17 cellular contexts compared by ENCODE assay signal in the genomic region with DNA sequence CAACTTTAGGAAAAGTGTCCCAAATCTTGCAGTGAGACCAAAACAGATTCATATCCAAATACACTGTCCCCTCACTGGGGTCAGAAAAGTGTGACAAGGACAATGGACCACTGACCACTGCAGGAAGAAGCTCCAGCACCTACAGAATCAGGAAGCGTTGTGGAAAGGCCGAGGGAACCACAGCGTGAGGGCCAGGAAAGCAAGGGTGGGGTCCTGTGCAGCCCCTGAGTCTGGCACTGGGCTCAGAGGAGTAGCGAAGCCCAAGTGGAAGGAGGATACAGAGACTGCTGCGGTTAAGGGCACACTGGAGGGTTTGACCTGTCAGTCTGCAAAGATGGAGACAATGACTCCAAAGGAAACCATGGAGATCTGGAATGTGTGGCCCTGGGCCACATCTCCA.
"Had no signal": no experiment of that assay in that cellular context is flagged by ENCODE, and none has a peak within 500 bp of the region (broad histone marks: within the 10 kb centered on the region; RNA-seq: fewer than 3 reads in every experiment).

No MANE protein-coding gene starts in this region.

- H3K9me3 Mint-ChIP-seq: activated naive CD4-positive, alpha-beta T cell treated with anti-CD3 and anti-CD28 coated beads, Interleukin-2, amount 50 U/mL, for 24 hours; immature natural killer cell; natural killer cell treated with Interleukin-12 subunit alpha and Interleukin-12 subunit beta and Interleukin-15 and Interleukin-18, amount 100 ng/mL, for 72 hours had no signal

- H3K27ac Mint-ChIP-seq: activated CD4-positive, alpha-beta memory T cell treated with anti-CD3 and anti-CD28 coated beads, Interleukin-2, amount 10 ng/mL, durations not matched to agents 7 days and 5 days; endodermal cell; natural killer cell treated with Interleukin-12 subunit alpha and Interleukin-12 subunit beta and Interleukin-15 and Interleukin-18, amount 100 ng/mL, for 72 hours; progenitor cell of endocrine pancreas had no signal

- H3K27ac ChIP-seq: SK-N-MC had no signal

- ATAC-seq: natural killer cell treated with Interleukin-12 subunit alpha and Interleukin-12 subunit beta and Interleukin-15 and Interleukin-18, amount 100 ng/mL, for 72 hours; right cardiac atrium had no signal

- DNase-seq: activated CD4-positive, alpha-beta memory T cell treated with anti-CD3 and anti-CD28 coated beads, Interleukin-2, amount 10 ng/mL, durations not matched to agents 7 days and 5 days; activated CD4-positive, CD25-positive, alpha-beta regulatory T cell treated with anti-CD3 and anti-CD28 coated beads, Interleukin-2, amount 50 U/mL, for 72 hours; activated CD8-positive, alpha-beta memory T cell treated with anti-CD3 and anti-CD28 coated beads, Interleukin-2, amount 50 U/mL, for 4 hours; endodermal cell; head of caudate nucleus; immature natural killer cell; mesendoderm; nucleus accumbens; right cardiac atrium; small intestine; stimulated activated CD4-positive, alpha-beta T cell treated with anti-CD3 and anti-CD28 coated beads, Interleukin-4, amount 100 ng/mL, for 4 hours; stimulated activated CD8-positive, alpha-beta memory T cell treated with anti-CD3 and anti-CD28 coated beads, Interleukin-4, amount 100 ng/mL, for 48 hours; T1000 had no signal

- H3K27me3 Mint-ChIP-seq: activated CD4-positive, alpha-beta memory T cell treated with anti-CD3 and anti-CD28 coated beads, Interleukin-2, amount 10 ng/mL, durations not matched to agents 7 days and 5 days; activated naive CD4-positive, alpha-beta T cell treated with anti-CD3 and anti-CD28 coated beads, Interleukin-2, amount 50 U/mL, for 24 hours had no signal

- H3K4me3 ChIP-seq: SK-N-MC had no signal

- H3K36me3 Mint-ChIP-seq: activated naive CD4-positive, alpha-beta T cell treated with anti-CD3 and anti-CD28 coated beads, Interleukin-2, amount 50 U/mL, for 24 hours; immature natural killer cell; natural killer cell treated with Interleukin-12 subunit alpha and Interleukin-12 subunit beta and Interleukin-15 and Interleukin-18, amount 100 ng/mL, for 72 hours had no signal

- H3K4me3 Mint-ChIP-seq: activated CD4-positive, alpha-beta memory T cell treated with anti-CD3 and anti-CD28 coated beads, Interleukin-2, amount 10 ng/mL, durations not matched to agents 7 days and 5 days; endodermal cell; natural killer cell treated with Interleukin-12 subunit alpha and Interleukin-12 subunit beta and Interleukin-15 and Interleukin-18, amount 100 ng/mL, for 72 hours had no signal
